8 cellular contexts compared by ENCODE assay signal in genomic region chr4:143185253-143186107, GRCh38. TPM values are rescaled to one million over a fixed set of nuclear protein-coding genes. Genes with fewer than 3 reads are reported as not detected.
A peak's percentile ranks its signal among the peaks of the same experiment; 100 is the strongest.
DNase-seq lines count a peak whose midpoint lies in the region; ATAC-seq, FAIRE-seq and TF ChIP-seq lines count a peak whose summit lies in the region.

No MANE protein-coding gene starts in this region.

- no peak for DNase-seq in GM12891 (ENCODE audit: insufficient read length, low spot score)
- peak; percentile 57 for DNase-seq in HT-29 (ENCODE audit: low spot score)
- peak; percentile 12 for DNase-seq in activated T-helper 9 cell treated with anti-CD3 and anti-CD28 coated beads, Interleukin-2, amount 50 U/mL, for 16 hours (ENCODE audit: low read depth)
- peak; percentile 74 for DNase-seq in cardiac septum (ENCODE audit: low spot score)
- peak; percentile 66 for DNase-seq in posterior vena cava (ENCODE audit: low spot score)
- DNase-seq in HuH-7.5 (ENCODE audit: low spot score) = no peak
- DNase-seq in dedifferentiated amniotic fluid mesenchymal stem cell (ENCODE audit: extremely low spot score) = no peak

- peak; percentile 24 for ATAC-seq in GM21526 (IDR thresholded peaks at IDR 0.05; ENCODE audit: low FRiP score, unreplicated experiment)

- peak; percentile 77 for FAIRE-seq in GM12891 (lab: Jason Lieb, UNC)

- intact Hi-C loops in cardiac septum (cut with DNase I) = loop anchor here (2.0 kb wide), 1 partner anchor 151 kb away; the partner anchor contains the start of gene GAB1
- intact Hi-C loops in posterior vena cava (cut with DNase I) = no loop called here

- no peak for TF ChIP-seq POLR2A in GM12891 (IDR thresholded peaks at IDR 0.05; ENCODE audit: low read depth, low read length)

TF ChIP-seq in GM12891, 5 proteins besides CTCF, POLR2A, EP300 and RAD21:
- no peak for TF ChIP-seq TAF1 (IDR thresholded peaks at IDR 0.05; ENCODE audit: low read depth, low read length)
- no peak for TF ChIP-seq POLR2AphosphoS5 (IDR thresholded peaks at IDR 0.05; ENCODE audit: low read depth, low read length)

RNA-seq across cellular contexts. Expression of gene USP38, which starts 0.8 kb away (rescaled TPM):
- 6.5 TPM for polyA plus RNA-seq in GM12891 (2012; ENCODE audit: low read depth, missing spikeins)
- total RNA-seq in HT-29 (2014; rRNA removed; shearing (Covaris generic)) = 21.1 and 21.2 TPM in 2 replicates
- total RNA-seq in cardiac septum (18.7 TPM), posterior vena cava (10 to 100 TPM; 15.4 to 18.3 TPM)

Comparison
In these comparisons a context has a peak if more than half of its experiments do, and no peak if none do; other contexts are left out.
1. DNase-seq: peak in HT-29 (single experiment), activated T-helper 9 cell treated with anti-CD3 and anti-CD28 coated beads, Interleukin-2, amount 50 U/mL, for 16 hours (single experiment), cardiac septum (single experiment) and posterior vena cava (single experiment); none in GM12891 (single experiment), HuH-7.5 (single experiment) and dedifferentiated amniotic fluid mesenchymal stem cell (single experiment).